In genomic region chr10:110279062-110279986, GRCh38 we compare ENCODE assay signal across 7 cellular contexts. TPM values are rescaled to one million over a fixed set of nuclear protein-coding genes. Genes with fewer than 3 reads are reported as not detected.
DNase-seq lines count a peak whose midpoint lies in the region; ATAC-seq and TF ChIP-seq lines count a peak whose summit lies in the region.

No MANE protein-coding gene starts in this region.

- POLR2A ChIA-PET in PC-9 (lab: Charles Lee; ENCODE audit: unreplicated experiment): no interaction called here

- no peaks in the 10 kb centered on the region for H3K79me2 ChIP-seq in PC-9 (ENCODE audit: low read depth)

- peaks cover 4% of the 10 kb centered on the region; the same call in 1 of the 2 replicates for H3K36me3 ChIP-seq in PC-9 (ENCODE audit: low read depth)
- peaks cover 0 to 35% (median 18%) of the 10 kb centered on the region in 9 donors for H3K36me3 ChIP-seq in heart left ventricle

- H3K27me3 ChIP-seq in PC-9 (ENCODE audit: insufficient read depth, low read depth) (no peaks in the 10 kb centered on the region), heart left ventricle (no peaks in the 10 kb centered on the region)

- no peaks in the 10 kb centered on the region for H3F3A ChIP-seq in PC-9 (ENCODE audit: insufficient read depth, low read depth)

- no peak for TF ChIP-seq POLR2A in heart left ventricle (IDR thresholded peaks at IDR 0.05)

- no TSS peak for BruUV-seq in PC-9 (replicated peaks; lab: Mats Ljungman, UMichigan)

- ATAC-seq in heart left ventricle: peak; percentile 39 to 75 (median 69)

- no peaks in the 10 kb centered on the region for H3K9me2 ChIP-seq in PC-9 (ENCODE audit: insufficient read depth)

- 37 to 43% (median 41%) methylated on average over 10 of the region's 10 CpGs for whole genome bisulfite sequencing in heart left ventricle, 4 donors

- H2AFZ ChIP-seq in PC-9: no peak overlapping the region

- H3K4me2 ChIP-seq in PC-9: peak overlapping the region; percentile 28; the same call in 1 of the 2 replicates

- H3K9me3 ChIP-seq in PC-9 (ENCODE audit: insufficient read depth, low read depth) (no peaks in the 10 kb centered on the region), heart left ventricle (no peaks in the 10 kb centered on the region)

- no peaks in the 10 kb centered on the region for H3K4me1 ChIP-seq in PC-9 (replicated peaks; ENCODE audit: insufficient read depth)
- H3K4me1 ChIP-seq in heart left ventricle: peaks cover 0 to 65% (median 37%) of the 10 kb centered on the region in 12 donors

- no peak overlapping the region for H3K27ac ChIP-seq in PC-9
- H3K27ac ChIP-seq in heart left ventricle: peak overlapping the region in 9 of 12 donors; percentile 2 to 46 (median 26)

- H3K4me3 ChIP-seq in PC-9 (no peak overlapping the region), heart left ventricle (peak overlapping the region in 1 of 12 donors; percentile 27)

- CTCF ChIA-PET in PC-9 (lab: Charles Lee): interaction anchor here (0.5 to 1.1 kb wide), 3 partner anchors 25 to 395 kb away, joined by 3 read pairs; no protein-coding TSS in a partner anchor

- TF ChIP-seq CTCF in PC-9 (conservative IDR thresholded peaks at IDR 0.05) (peak; percentile 68), heart left ventricle (IDR thresholded peaks at IDR 0.05) (peak; percentile 62 to 90 (median 81))

- intact Hi-C loops in PC-9 (cut with micrococcal nuclease; ENCODE audit: unreplicated experiment): loop anchor here (1.0 to 5.0 kb wide), 4 partner anchors 52 to 395 kb away; no protein-coding TSS in a partner anchor
- intact Hi-C loops in heart left ventricle (cut with DNase I): loop anchor here (1.0 to 10.0 kb wide), 14 partner anchors 52 to 397 kb away; partner anchors contain the start of genes MXI1 (in 5 of the 10) and ADD3 (in 1 of the 10)

- no peaks in the 10 kb centered on the region for H4K20me1 ChIP-seq in PC-9 (ENCODE audit: insufficient read depth)

- peak; percentile 21 for DNase-seq in GDM1 (lab: John Stamatoyannopoulos, UW)
- peak; percentile 57 for DNase-seq in HT1080 (ENCODE audit: low read depth)
- peak; percentile 20 to 39 for DNase-seq in PC-9
- DNase-seq in amniotic epithelial cell (ENCODE audit: low read depth): peak; percentile 66
- DNase-seq in heart left ventricle: peak in 4 of 5 donors; percentile 34 to 57 (median 50)
- DNase-seq in pons (ENCODE audit: low spot score): peak; percentile 96
- DNase-seq in mesenteric fat pad (ENCODE audit: low spot score): no peak

RNA-seq across cellular contexts. Expression of gene SMNDC1, which starts 25.4 kb away (rescaled TPM):
- 7.0 and 8.6 TPM in 2 replicates for total RNA-seq in HT1080 (2014; rRNA removed; shearing (Covaris generic))
- 29.2 and 32.0 TPM in 2 replicates for polyA plus RNA-seq in HT1080 (2015; cell fraction: cytosol; rRNA removed)
- polyA plus RNA-seq in HT1080 (2015; cell fraction: nucleus; rRNA removed): 33.8 and 35.8 TPM in 2 replicates
- total RNA-seq in PC-9 (2021): 23.1 and 26.9 TPM in 2 replicates
- total RNA-seq in heart left ventricle: 10 to 100 TPM in 7 of 9 donors, 1 to 10 TPM in 2; 5.2 to 23.1 (median 20.7) TPM
- polyA plus RNA-seq in heart left ventricle: 10 to 100 TPM in 1 of 2 donors, 1 to 10 TPM in 1; 7.5 to 13.1 TPM
- total RNA-seq in mesenteric fat pad: 26.1 TPM
